9 cellular contexts compared by ENCODE assay signal in genomic region chr21:36487641-36488307, GRCh38. TPM values are rescaled to one million over a fixed set of nuclear protein-coding genes. Genes with fewer than 3 reads are reported as not detected.
A peak's percentile ranks its signal among the peaks of the same experiment; 100 is the strongest.
DNase-seq lines count a peak whose midpoint lies in the region; ATAC-seq and TF ChIP-seq lines count a peak whose summit lies in the region.
"Had no signal": no experiment of that assay in that cellular context is flagged by ENCODE, and none has a peak within 500 bp of the region (broad histone marks: within the 10 kb centered on the region; RNA-seq: fewer than 3 reads in every experiment).

No MANE protein-coding gene starts in this region.

- 19% methylated on average over 6 of the region's 6 CpGs for WGBS in right lobe of liver (ENCODE audit: insufficient coverage, low coverage, low lambda C conversion rate, missing lambda C conversion rate)

- CTCF ChIA-PET in HEK293 (lab: Yijun Ruan, JAX), result interaction anchor here (0.5 to 2.3 kb wide), 5 partner anchors 16 to 360 kb away, joined by 3 to 5 read pairs (median 4); no protein-coding TSS in a partner anchor

- H3K4me3 ChIP-seq in HEK293 (ENCODE audit: low read depth, low read length) (no peak overlapping the region), astrocyte of the spinal cord (ENCODE audit: low read depth, low read length) (no peak overlapping the region), right lobe of liver (no peak overlapping the region)

- in situ Hi-C loops in astrocyte of the spinal cord (cut with HindIII; ENCODE audit: low sequenced_read_pairs), result no loop called here

- ATAC-seq in right lobe of liver, result peak; percentile 76 to 88 (median 86)
- ATAC-seq in GM21381 (IDR thresholded peaks at IDR 0.05; ENCODE audit: unreplicated experiment), result no peak

- DNase-seq in NCI-H69 (lab: John Stamatoyannopoulos, UW) (peak; percentile 62), astrocyte of the spinal cord (ENCODE audit: low read depth, low spot score) (peak; percentile 39), right lobe of liver (peak; percentile 76 to 86 (median 85)), NCI-H2171 (lab: John Stamatoyannopoulos, UW) (no peak), HCEC 1CT (no peak)
- DNase-seq in activated naive CD4-positive, alpha-beta T cell (lab: John Stamatoyannopoulos, UW), result no peak

- POLR2A ChIA-PET in HEK293 (lab: Yijun Ruan, JAX), result no interaction called here

- H3K4me1 ChIP-seq in HEK293 (ENCODE audit: control insufficient read depth, insufficient read depth, low read length) (no peaks in the 10 kb centered on the region), right lobe of liver (peaks cover 0 to 21% (median 5%) of the 10 kb centered on the region in 4 donors)

- no peak overlapping the region for H3K27ac ChIP-seq in HEK293 (ENCODE audit: extremely low read depth, low read depth, low read length)
- peak overlapping the region in 2 of 3 donors; percentile 10 to 16 for H3K27ac ChIP-seq in right lobe of liver

- H3K9me3 ChIP-seq in HEK293 (ENCODE audit: control insufficient read depth, insufficient read depth, low read depth, low read length), result no peaks in the 10 kb centered on the region
- no peaks in the 10 kb centered on the region for H3K9me3 ChIP-seq in right lobe of liver

- TF ChIP-seq POLR2A in right lobe of liver (IDR thresholded peaks at IDR 0.05), result no peak

- no peaks in the 10 kb centered on the region for H3K27me3 ChIP-seq in right lobe of liver

- intact Hi-C loops in right lobe of liver (cut with DNase I), result no loop called here

- H3K36me3 ChIP-seq in HEK293 (ENCODE audit: control insufficient read depth in 2 of 2, insufficient read depth in 1 of 2, low read length in 2 of 2) (no peaks in the 10 kb centered on the region), right lobe of liver (no peaks in the 10 kb centered on the region)

- TF ChIP-seq CTCF in HEK293 (tag by site-specific recombination; IDR thresholded peaks at IDR 0.05) (no peak), astrocyte of the spinal cord (IDR thresholded peaks at IDR 0.05; ENCODE audit: low read depth, low read length) (no peak), right lobe of liver (IDR thresholded peaks at IDR 0.05) (no peak)

TF ChIP-seq in HEK293, 187 proteins besides CTCF, POLR2A, EP300 and RAD21:
- TF ChIP-seq ZIC2 (tag by site-specific recombination; IDR thresholded peaks at IDR 0.05) (no peak), ZNF155 (tag by site-specific recombination; IDR thresholded peaks at IDR 0.05) (no peak), TRIM28 (IDR thresholded peaks at IDR 0.05; ENCODE audit: borderline replicate concordance, low read length) (no peak), ZNF48 (tag by site-specific recombination; IDR thresholded peaks at IDR 0.05) (no peak), ZNF518A (tag by site-specific recombination; conservative IDR thresholded peaks at IDR 0.05; ENCODE audit: low read depth) (no peak), ZNF366 (tag by site-specific recombination; conservative IDR thresholded peaks at IDR 0.05) (peak; percentile 88), SCRT2 (tag by site-specific recombination; IDR thresholded peaks at IDR 0.05) (peak; percentile 85), SCRT1 (tag by site-specific recombination; IDR thresholded peaks at IDR 0.05; ENCODE audit: borderline replicate concordance) (0 out of 2 replicates have a peak, but pooled peaks have one; percentile 17), ZNF37A (tag by site-specific recombination; IDR thresholded peaks at IDR 0.05) (no peak), ZNF23 (tag by site-specific recombination; IDR thresholded peaks at IDR 0.05; ENCODE audit: borderline replicate concordance) (no peak)

RNA-seq across cellular contexts. Expression of gene CLDN14, which starts 7.9 kb away (rescaled TPM):
- 10 to 100 TPM in 4 of 6 experiments, 1 to 10 TPM in 2; 9.3 to 16.7 (median 13.0) TPM for total RNA-seq in right lobe of liver
- total RNA-seq: omental fat pad had no signal

Comparison
In these comparisons a context has a peak if more than half of its experiments do, and no peak if none do; other contexts are left out.
1. DNase-seq: peak in NCI-H69 (single experiment), astrocyte of the spinal cord (single experiment) and right lobe of liver (3 of 3); none in activated naive CD4-positive, alpha-beta T cell (0 of 4), NCI-H2171 (single experiment) and HCEC 1CT (single experiment).